2 cellular contexts compared by ENCODE assay signal in genomic region chr15:37873336-37873735, GRCh38.
TF ChIP-seq lines count a peak whose summit lies in the region.

No MANE protein-coding gene starts in this region.

TF ChIP-seq in liver, 16 proteins besides CTCF, POLR2A, EP300 and RAD21 (continued from another document):
- TF ChIP-seq REST (IDR thresholded peaks at IDR 0.05): no peak
- no peak for TF ChIP-seq FOXA1 (IDR thresholded peaks at IDR 0.05)
- no peak for TF ChIP-seq MAX (IDR thresholded peaks at IDR 0.05)
- no peak for TF ChIP-seq ATF3 (IDR thresholded peaks at IDR 0.05)
- TF ChIP-seq GABPA (IDR thresholded peaks at IDR 0.05 in 1 of 2, conservative IDR thresholded peaks at IDR 0.05 in 1 of 2): no peak
- no peak for TF ChIP-seq ZBTB33 (IDR thresholded peaks at IDR 0.05)
- TF ChIP-seq RXRA (IDR thresholded peaks at IDR 0.05): no peak
- no peak for TF ChIP-seq JUND (IDR thresholded peaks at IDR 0.05)

TF ChIP-seq in HepG2, 621 proteins besides CTCF, POLR2A, EP300 and RAD21 (continued from another document):
- no peak for TF ChIP-seq ZNF276 (CRISPR knock-in tag; IDR thresholded peaks at IDR 0.05; ENCODE audit: low read depth)
- no peak for TF ChIP-seq MED1 (CRISPR knock-in tag; IDR thresholded peaks at IDR 0.05)
- TF ChIP-seq ATM (IDR thresholded peaks at IDR 0.05; ENCODE audit: borderline replicate concordance): no peak
- no peak for TF ChIP-seq TRIM24 (CRISPR knock-in tag; IDR thresholded peaks at IDR 0.05)
- TF ChIP-seq ZBTB3 (CRISPR knock-in tag; IDR thresholded peaks at IDR 0.05; ENCODE audit: borderline replicate concordance, low read depth): no peak
- no peak for TF ChIP-seq U2AF2 (IDR thresholded peaks at IDR 0.05; ENCODE audit: low read depth, low read length)
- no peak for TF ChIP-seq FOSL2 (CRISPR knock-in tag; IDR thresholded peaks at IDR 0.05)
- TF ChIP-seq ZNF597 (CRISPR knock-in tag; IDR thresholded peaks at IDR 0.05): no peak
- no peak for TF ChIP-seq ZNF138 (CRISPR knock-in tag; IDR thresholded peaks at IDR 0.05; ENCODE audit: low read depth)
